ENCODE assay signal across 21 cellular contexts in the genomic region with DNA sequence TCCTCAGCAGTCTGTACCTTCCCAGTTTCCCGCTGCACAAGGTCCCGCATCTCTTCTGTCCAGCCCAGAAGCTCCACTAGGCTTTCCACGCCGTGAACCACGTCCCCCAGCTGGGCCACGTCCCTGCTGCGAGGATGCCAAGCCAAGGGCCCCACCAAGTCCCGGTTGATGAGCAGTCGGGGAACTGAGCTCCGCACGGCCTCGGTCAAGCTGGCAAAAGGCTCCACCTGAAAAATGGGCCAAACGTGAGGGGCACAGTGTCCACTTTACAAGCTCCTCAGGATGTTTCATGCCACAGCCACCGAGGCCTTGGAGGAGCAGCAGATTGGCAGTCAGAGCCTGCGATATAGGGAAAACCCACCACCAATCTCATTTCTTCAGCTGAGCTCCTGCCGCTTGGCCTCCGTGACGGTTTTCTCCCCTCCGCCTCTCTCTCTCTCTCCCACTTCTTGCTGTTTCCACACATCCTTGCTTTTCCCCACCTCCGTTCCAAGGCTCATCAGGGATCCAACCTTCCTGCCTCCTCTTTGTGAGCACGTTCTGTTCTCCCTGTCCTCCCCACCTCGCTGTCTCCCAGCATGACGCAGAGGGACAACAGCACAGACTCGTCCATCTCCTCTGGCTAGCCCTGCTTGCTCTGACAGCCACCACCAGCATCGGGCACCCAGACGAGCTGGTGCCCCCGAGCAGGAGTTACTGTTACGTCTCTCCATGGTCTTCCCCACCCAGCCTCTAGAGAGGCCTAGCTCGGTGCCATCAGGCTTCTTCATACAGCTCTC. TPM values are rescaled to one million over a fixed set of nuclear protein-coding genes. Genes with fewer than 3 reads are reported as not detected.
"Had no signal": no experiment of that assay in that cellular context is flagged by ENCODE, and none has a peak within 500 bp of the region (broad histone marks: within the 10 kb centered on the region; RNA-seq: fewer than 3 reads in every experiment).

No MANE protein-coding gene starts in this region.

- H3K9me3 Mint-ChIP-seq: activated naive CD4-positive, alpha-beta T cell treated with anti-CD3 and anti-CD28 coated beads, Interleukin-2, amount 10 ng/mL, durations not matched to agents 7 days and 5 days; brain; neural crest cell; stimulated activated memory B cell treated with anti-CD40 and anti-IgM and Interleukin-4, amounts not matched to agents 10 μg/mL and 1 μg/mL and 100 μg/mL, for 72 hours; type B pancreatic cell; WTC11 had no signal

- H3K4me3 Mint-ChIP-seq: activated CD8-positive, alpha-beta memory T cell treated with anti-CD3 and anti-CD28 coated beads, Interleukin-2, amount 10 ng/mL, durations not matched to agents 7 days and 5 days; activated naive CD4-positive, alpha-beta T cell treated with anti-CD3 and anti-CD28 coated beads, Interleukin-2, amount 10 ng/mL, durations not matched to agents 7 days and 5 days; brain; stimulated activated memory B cell treated with anti-CD40 and anti-IgM and Interleukin-4, amounts not matched to agents 10 μg/mL and 1 μg/mL and 100 μg/mL, for 72 hours; type B pancreatic cell; WTC11 had no signal

- H3K27me3 Mint-ChIP-seq: activated CD8-positive, alpha-beta memory T cell treated with anti-CD3 and anti-CD28 coated beads, Interleukin-2, amount 10 ng/mL, durations not matched to agents 7 days and 5 days; activated naive CD4-positive, alpha-beta T cell treated with anti-CD3 and anti-CD28 coated beads, Interleukin-2, amount 10 ng/mL, durations not matched to agents 7 days and 5 days; brain; stimulated activated memory B cell treated with anti-CD40 and anti-IgM and Interleukin-4, amounts not matched to agents 10 μg/mL and 1 μg/mL and 100 μg/mL, for 72 hours; type B pancreatic cell had no signal

- H3K9me3 ChIP-seq: esophagus muscularis mucosa, pancreas, SJSA1 had no signal

- ATAC-seq: activated CD8-positive, alpha-beta memory T cell treated with anti-CD3 and anti-CD28 coated beads, Interleukin-2, amount 10 ng/mL, durations not matched to agents 7 days and 5 days; pancreas; stimulated activated memory B cell treated with anti-CD40 and anti-IgM and Interleukin-4, amounts not matched to agents 10 μg/mL and 1 μg/mL and 100 μg/mL, for 72 hours; WTC11 had no signal

- H3K27ac Mint-ChIP-seq: activated CD8-positive, alpha-beta memory T cell treated with anti-CD3 and anti-CD28 coated beads, Interleukin-2, amount 10 ng/mL, durations not matched to agents 7 days and 5 days; activated naive CD4-positive, alpha-beta T cell treated with anti-CD3 and anti-CD28 coated beads, Interleukin-2, amount 10 ng/mL, durations not matched to agents 7 days and 5 days; stimulated activated memory B cell treated with anti-CD40 and anti-IgM and Interleukin-4, amounts not matched to agents 10 μg/mL and 1 μg/mL and 100 μg/mL, for 72 hours; type B pancreatic cell; WTC11 had no signal

- H3K4me1 Mint-ChIP-seq: brain, neural crest cell, WTC11 had no signal

- DNase-seq: activated CD4-positive, alpha-beta T cell treated with anti-CD3 and anti-CD28 coated beads, Interleukin-2, amount 50 U/mL, for 1 hour; activated CD8-positive, alpha-beta memory T cell treated with anti-CD3 and anti-CD28 coated beads, Interleukin-2, amount 10 ng/mL, durations not matched to agents 7 days and 5 days; activated naive CD4-positive, alpha-beta T cell treated with anti-CD3 and anti-CD28 coated beads, Interleukin-2, amount 10 ng/mL, durations not matched to agents 7 days and 5 days; activated T-cell treated with anti-CD3 and anti-CD28 coated beads, Interleukin-2, amount 50 U/mL, for 48 hours; dermis blood vessel endothelial cell; hypothalamus; kidney glomerular epithelial cell; retina; small intestine; substantia nigra; SW 1271 had no signal

RNA-seq across cellular contexts. Expression of a gene that starts 26.1 kb away (rescaled TPM):
- total RNA-seq: activated CD8-positive, alpha-beta memory T cell treated with anti-CD3 and anti-CD28 coated beads, Interleukin-2, amount 10 ng/mL, durations not matched to agents 7 days and 5 days; dermis blood vessel endothelial cell; esophagus muscularis mucosa; fibroblast of villous mesenchyme; lower leg skin; neural crest cell; SJSA1; WTC11 had no signal
